ENCODE assay signal across 12 cellular contexts in genomic region chr19:55409179-55409578, GRCh38. TPM values are rescaled to one million over a fixed set of nuclear protein-coding genes. Genes with fewer than 3 reads are reported as not detected.
DNase-seq lines count a peak whose midpoint lies in the region; ATAC-seq and TF ChIP-seq lines count a peak whose summit lies in the region.
"Not testable (repeated sequence)": the region's sequence is repeated elsewhere in the genome, so short reads cannot be mapped to it uniquely, and the experiment has no call there.
"Had no signal": no experiment of that assay in that cellular context is flagged by ENCODE, and none has a peak within 500 bp of the region (broad histone marks: within the 10 kb centered on the region; RNA-seq: fewer than 3 reads in every experiment).

No MANE protein-coding gene starts in this region.

- peak overlapping the region; percentile 99; the same call in 1 of the 2 replicates for H3K27ac ChIP-seq in DND-41 (ENCODE audit: low read length)

- H3K4me3 Mint-ChIP-seq in T-helper 17 cell; chondrocyte (ENCODE audit: unreplicated experiment): not testable (repeated sequence)
- H3K4me3 Mint-ChIP-seq in activated T-helper 17 cell treated with anti-CD3 and anti-CD28 coated beads, Interleukin-2, amount 50 U/mL, for 72 hours, result peak overlapping the region; percentile 97
- peak overlapping the region in 2 of 3 experiments; percentile 56 to 97 for H3K4me3 Mint-ChIP-seq in nephron

- H3K4me1 Mint-ChIP-seq in T-helper 17 cell, result peaks cover 21% of the 10 kb centered on the region
- H3K4me1 Mint-ChIP-seq in activated T-helper 17 cell treated with anti-CD3 and anti-CD28 coated beads, Interleukin-2, amount 50 U/mL, for 72 hours, result peaks cover 14% of the 10 kb centered on the region
- peaks cover 22% of the 10 kb centered on the region for H3K4me1 Mint-ChIP-seq in chondrocyte (ENCODE audit: low read depth)
- peaks cover 26% of the 10 kb centered on the region for H3K4me1 Mint-ChIP-seq in nephron

- H3K27me3 Mint-ChIP-seq in T-helper 17 cell; activated T-helper 17 cell treated with anti-CD3 and anti-CD28 coated beads, Interleukin-2, amount 50 U/mL, for 72 hours; chondrocyte (ENCODE audit: low read depth); nephron (ENCODE audit: low read depth): not testable (repeated sequence)

- not testable (repeated sequence) for H3K4me3 ChIP-seq in DND-41 (ENCODE audit: low read depth in 1 of 2, low read length in 2 of 2)

- H3K36me3 Mint-ChIP-seq in T-helper 17 cell (ENCODE audit: low read depth), result not testable (repeated sequence)
- peaks cover 40% of the 10 kb centered on the region for H3K36me3 Mint-ChIP-seq in activated T-helper 17 cell treated with anti-CD3 and anti-CD28 coated beads, Interleukin-2, amount 50 U/mL, for 72 hours (ENCODE audit: low read depth)
- H3K36me3 Mint-ChIP-seq in chondrocyte (ENCODE audit: low read depth) (peaks cover 14% of the 10 kb centered on the region), nephron (ENCODE audit: low read depth) (peaks cover 16% of the 10 kb centered on the region)

- not testable (repeated sequence) for H3K9me3 Mint-ChIP-seq in activated T-helper 17 cell treated with anti-CD3 and anti-CD28 coated beads, Interleukin-2, amount 50 U/mL, for 72 hours; chondrocyte (ENCODE audit: low read depth); nephron

- H3K27ac Mint-ChIP-seq in T-helper 17 cell, result peak overlapping the region; percentile 95
- peak overlapping the region; percentile 98 for H3K27ac Mint-ChIP-seq in activated T-helper 17 cell treated with anti-CD3 and anti-CD28 coated beads, Interleukin-2, amount 50 U/mL, for 72 hours
- H3K27ac Mint-ChIP-seq in chondrocyte (ENCODE audit: unreplicated experiment), result peak overlapping the region; percentile 98
- peak overlapping the region; percentile 99 to 100 (median 99) for H3K27ac Mint-ChIP-seq in nephron

- not testable (repeated sequence) for H3K27me3 ChIP-seq in DND-41 (ENCODE audit: insufficient read depth, low read length, poor library complexity)

- peaks cover 31% of the 10 kb centered on the region for H3K36me3 ChIP-seq in DND-41 (ENCODE audit: insufficient read depth, low read length)

- H3K4me2 ChIP-seq in DND-41 (ENCODE audit: insufficient read depth, low read length), result not testable (repeated sequence)

- DNase-seq in DND-41; T-helper 17 cell; chondrocyte (ENCODE audit: low spot score): not testable (repeated sequence)

- H3K4me1 ChIP-seq in DND-41 (ENCODE audit: insufficient read depth, low read length), result peaks cover 31% of the 10 kb centered on the region

- H2AFZ ChIP-seq in DND-41 (ENCODE audit: low read depth, low read length), result 0 out of 2 replicates have a peak overlapping the region, but pooled peaks have one; percentile 91

- ATAC-seq in DND-41 (ENCODE audit: insufficient read depth, low read depth); T-helper 17 cell; activated T-helper 17 cell treated with anti-CD3 and anti-CD28 coated beads, Interleukin-2, amount 50 U/mL, for 72 hours (replicated peaks): not testable (repeated sequence)

- peaks cover 27% of the 10 kb centered on the region for H4K20me1 ChIP-seq in DND-41 (ENCODE audit: insufficient read depth, low read length)

- peaks cover 15% of the 10 kb centered on the region for H3K9me3 ChIP-seq in DND-41 (ENCODE audit: insufficient read depth, low read length, severe bottlenecking)
- H3K9me3 ChIP-seq in T-helper 17 cell (ENCODE audit: control insufficient read depth, low read length, poor library complexity, severe bottlenecking), result not testable (repeated sequence)

- H3K79me2 ChIP-seq in DND-41 (ENCODE audit: insufficient read depth, low read length), result peaks cover 32% of the 10 kb centered on the region

- H3K9ac ChIP-seq in DND-41 (ENCODE audit: low read depth, low read length), result not testable (repeated sequence)

- TF ChIP-seq CTCF in DND-41 (IDR thresholded peaks at IDR 0.05; ENCODE audit: borderline replicate concordance, extremely low read depth, low read length, poor library complexity, severe bottlenecking); chondrocyte (IDR thresholded peaks at IDR 0.05); nephron (IDR thresholded peaks at IDR 0.05; ENCODE audit: unreplicated experiment in 3 of 3): not testable (repeated sequence)

RNA-seq across cellular contexts. Expression of gene UBE2S, which starts 1.6 kb away (rescaled TPM):
- total RNA-seq in T-helper 17 cell (10 to 100 TPM; 64.6 to 78.1 TPM), chondrocyte (60.0 to 79.7 TPM (median 78.6 TPM) in 3 replicates)
- 100 to 1,000 TPM; 183 to 343 TPM for total RNA-seq in activated T-helper 17 cell treated with anti-CD3 and anti-CD28 coated beads, Interleukin-2, amount 50 U/mL, for 72 hours

RNA-seq across cellular contexts. Expression of gene RPL28, which starts 23.4 kb away (rescaled TPM):
- total RNA-seq in T-helper 17 cell, result 1,000 to 10,000 TPM; 3,164 to 3,616 TPM
- 1,000 to 10,000 TPM; 2,155 to 2,438 TPM for total RNA-seq in activated T-helper 17 cell treated with anti-CD3 and anti-CD28 coated beads, Interleukin-2, amount 50 U/mL, for 72 hours
- total RNA-seq in chondrocyte, result 1,343 to 1,376 TPM (median 1,346 TPM) in 3 replicates

RNA-seq across cellular contexts. Expression of gene TMEM238, which starts 25.1 kb away (rescaled TPM):
- total RNA-seq in T-helper 17 cell (10 to 100 TPM; 14.6 to 19.5 TPM), chondrocyte (0.59 to 1.0 TPM (median 0.85 TPM) in 3 replicates)
- total RNA-seq in activated T-helper 17 cell treated with anti-CD3 and anti-CD28 coated beads, Interleukin-2, amount 50 U/mL, for 72 hours, result 10 to 100 TPM in 1 of 2 donors, 1 to 10 TPM in 1; 7.2 to 11.5 TPM
- total RNA-seq: G401 had no signal

RNA-seq across cellular contexts. Expression of gene TMEM190, which starts 32.6 kb away (rescaled TPM):
- total RNA-seq in T-helper 17 cell (not detected), chondrocyte (0.52 to 1.0 TPM in 2 of 3 replicates, not detected in the other)
- total RNA-seq in activated T-helper 17 cell treated with anti-CD3 and anti-CD28 coated beads, Interleukin-2, amount 50 U/mL, for 72 hours, result not detected
- total RNA-seq: hepatocyte, left ventricle myocardium superior, mononuclear cell, omental fat pad, right atrium auricular region had no signal

RNA-seq across cellular contexts. Expression of gene SHISA7, which starts 33.9 kb away (rescaled TPM):
- total RNA-seq in T-helper 17 cell, result not detected
- total RNA-seq in activated T-helper 17 cell treated with anti-CD3 and anti-CD28 coated beads, Interleukin-2, amount 50 U/mL, for 72 hours, result under 1 TPM in 1 of 2 donors, not detected in 1; 0.11 TPM
- total RNA-seq in chondrocyte, result not detected in 3 replicates
- total RNA-seq: G401, hepatocyte, left ventricle myocardium superior, mononuclear cell, omental fat pad, right atrium auricular region, upper lobe of left lung had no signal
